In genomic region chr19:6110360-6110977, GRCh38 we compare ENCODE assay signal across 8 cellular contexts. TPM values are rescaled to one million over a fixed set of nuclear protein-coding genes. Genes with fewer than 3 reads are reported as not detected.
A peak's percentile ranks its signal among the peaks of the same experiment; 100 is the strongest.
DNase-seq lines count a peak whose midpoint lies in the region; ATAC-seq, FAIRE-seq and TF ChIP-seq lines count a peak whose summit lies in the region.

Gene RFX2, minus strand, starts transcription at chr19:6110500. Its CDS starts 63,004 bp downstream, at chr19:6047496.

- H3K9me3 Mint-ChIP-seq in nephron progenitor cell = peaks cover 6% of the 10 kb centered on the region

- H3K36me3 ChIP-seq in HAP-1 (replicated peaks) (no peaks in the 10 kb centered on the region), MG63 (no peaks in the 10 kb centered on the region)

- TF ChIP-seq CTCF in fibroblast of the aortic adventitia (IDR thresholded peaks at IDR 0.05; ENCODE audit: insufficient read depth, low read length) (no peak), nephron progenitor cell (IDR thresholded peaks at IDR 0.05) (no peak)

- no peaks in the 10 kb centered on the region for H3K27me3 ChIP-seq in HAP-1 (ENCODE audit: low read depth)
- no peaks in the 10 kb centered on the region for H3K27me3 ChIP-seq in MG63

- no peaks in the 10 kb centered on the region for H3K36me3 Mint-ChIP-seq in nephron progenitor cell (ENCODE audit: low read depth)

- peak within 1 kb of the TSS; percentile 91 for H3K4me3 Mint-ChIP-seq in nephron progenitor cell

- H3K9me3 ChIP-seq in HAP-1 (no peaks in the 10 kb centered on the region), MG63 (no peaks in the 10 kb centered on the region)

- H3K4me3 ChIP-seq in HAP-1 (peak within 1 kb of the TSS; percentile 47), MG63 (peak within 1 kb of the TSS; percentile 58), fibroblast of the aortic adventitia (ENCODE audit: low read depth, low read length) (peak within 1 kb of the TSS; percentile 79)

- peak; percentile 94 for FAIRE-seq in G401.6 (lab: Jason Lieb, UNC)

- H3K4me1 Mint-ChIP-seq in nephron progenitor cell = peaks cover 21% of the 10 kb centered on the region

- peak; percentile 96 for ATAC-seq in stimulated activated naive CD8-positive, alpha-beta T cell treated with anti-CD3 and anti-CD28 coated beads, Interleukin-15, Interleukin-2, amounts not matched to agents 100 U/mL and 50 U/mL, for 24 hours

- DNase-seq in HAP-1 (ENCODE audit: low spot score in 2 of 2) = peak; percentile 96 to 99
- DNase-seq in MG63 = peak; percentile 94
- peak; percentile 99 for DNase-seq in activated effector memory CD4-positive, alpha-beta T cell treated with Interleukin-2 at 50 U/mL for 16 hours
- peak; percentile 98 for DNase-seq in fibroblast of the aortic adventitia (ENCODE audit: low read depth)
- DNase-seq in nephron progenitor cell = peak; percentile 99
- peak; percentile 99 for DNase-seq in stimulated activated naive CD8-positive, alpha-beta T cell treated with anti-CD3 and anti-CD28 coated beads, Interleukin-15, Interleukin-2, amounts not matched to agents 100 U/mL and 50 U/mL, for 24 hours

- H3K4me1 ChIP-seq in HAP-1 = peaks cover 3% of the 10 kb centered on the region

- peaks cover 34% of the 10 kb centered on the region for H3K27me3 Mint-ChIP-seq in nephron progenitor cell (ENCODE audit: low read depth, poor library complexity)

- in situ Hi-C loops in HAP-1 (cut with MboI; ENCODE audit: low sequenced_read_pairs) = no loop called here

- TF ChIP-seq POLR2A in Raji (IDR thresholded peaks at IDR 0.05; ENCODE audit: insufficient read depth, low read depth, low read length) = peak; percentile 79

- H3K27ac Mint-ChIP-seq in nephron progenitor cell = no peak within 1 kb of the TSS

RNA-seq across cellular contexts. Expression of gene RFX2, which starts in this region (rescaled TPM):
- total RNA-seq in MG63 (2014; rRNA removed; shearing (Covaris generic); ENCODE audit: low replicate concordance) = 3.8 and 11.8 TPM in 2 replicates
- 10.7 and 14.2 TPM in 2 replicates for total RNA-seq in fibroblast of the aortic adventitia (ENCODE audit: low replicate concordance)

Comparison
In these comparisons a context has a peak if more than half of its experiments do, and no peak if none do; other contexts are left out.
1. Peak in every context shown above with its lines: DNase-seq, ATAC-seq and H3K4me3 ChIP-seq.